In the genomic region with DNA sequence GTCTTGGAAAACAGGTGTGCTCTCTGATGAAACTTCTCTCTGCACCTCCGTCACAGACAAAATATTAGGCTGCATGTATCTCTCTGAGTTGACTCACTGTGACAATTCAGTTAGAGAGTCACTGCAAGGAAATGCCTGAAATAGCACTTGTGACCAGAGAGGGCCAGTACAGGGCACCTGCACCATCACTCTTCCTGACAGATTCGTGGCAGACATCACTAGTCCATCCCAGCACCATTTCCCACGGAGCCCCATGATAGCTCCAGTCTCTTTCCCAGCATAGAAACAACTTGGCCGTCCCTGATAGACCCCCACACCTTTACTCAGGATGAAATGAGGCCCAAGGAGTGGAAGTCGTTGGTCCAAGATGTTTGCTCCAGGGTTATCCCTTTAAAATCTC, we compare ENCODE assay signal across 17 cellular contexts.
A peak's percentile ranks its signal among the peaks of the same experiment; 100 is the strongest.
DNase-seq lines count a peak whose midpoint lies in the region; ATAC-seq and TF ChIP-seq lines count a peak whose summit lies in the region.
"Had no signal": no experiment of that assay in that cellular context is flagged by ENCODE, and none has a peak within 500 bp of the region (broad histone marks: within the 10 kb centered on the region; RNA-seq: fewer than 3 reads in every experiment).

No MANE protein-coding gene starts in this region.

- H3K4me3 ChIP-seq in GM23338, result no peak overlapping the region
- H3K4me3 ChIP-seq in endodermal cell (ENCODE audit: low read length), result no peak overlapping the region
- no peak overlapping the region for H3K4me3 ChIP-seq in mesendoderm (ENCODE audit: low read length)

- H3K27me3 ChIP-seq in GM23338 (ENCODE audit: insufficient read depth), result no peaks in the 10 kb centered on the region
- no peaks in the 10 kb centered on the region for H3K27me3 ChIP-seq in endodermal cell (ENCODE audit: control insufficient read depth, insufficient read depth, low read length, poor library complexity, severe bottlenecking)
- H3K27me3 ChIP-seq in mesendoderm (ENCODE audit: insufficient read depth, low read length, poor library complexity), result no peaks in the 10 kb centered on the region

- H2AK5ac ChIP-seq in mesendoderm (ENCODE audit: low read length), result no peak overlapping the region

- H3K36me3 ChIP-seq in GM23338 (ENCODE audit: insufficient read depth) (peaks cover 2% of the 10 kb centered on the region; the same call in 1 of the 2 replicates), endodermal cell (ENCODE audit: control insufficient read depth, insufficient read depth, low read length) (no peaks in the 10 kb centered on the region), mesendoderm (ENCODE audit: control insufficient read depth, insufficient read depth, low read length) (no peaks in the 10 kb centered on the region)

- H3K9me3 ChIP-seq in endodermal cell (ENCODE audit: control insufficient read depth, low read length), result peaks cover 8% of the 10 kb centered on the region

- H3K79me1 ChIP-seq in mesendoderm (ENCODE audit: low read length), result no peaks in the 10 kb centered on the region

- no peak overlapping the region for H3K9ac ChIP-seq in endodermal cell (ENCODE audit: extremely low read depth, low read length, poor library complexity, severe bottlenecking)
- no peak overlapping the region for H3K9ac ChIP-seq in mesendoderm (ENCODE audit: low read length)

- peak; percentile 35; the same call in 1 of the 3 replicates for ATAC-seq in GM23338
- no peak for ATAC-seq in HG02623 (IDR thresholded peaks at IDR 0.05; ENCODE audit: unreplicated experiment)

- H3K79me2 ChIP-seq in GM23338 (replicated peaks; ENCODE audit: insufficient read depth) (no peaks in the 10 kb centered on the region), mesendoderm (ENCODE audit: control insufficient read depth, insufficient read depth, low read length) (no peaks in the 10 kb centered on the region)

- H3K4me3 Mint-ChIP-seq in GM23338 (no peak overlapping the region), endodermal cell (no peak overlapping the region), HFFc6 (no peak overlapping the region)
- H3K4me3 Mint-ChIP-seq: CD4-positive, alpha-beta T cell had no signal

- no peak overlapping the region for H3K4me2 ChIP-seq in GM23338
- H3K4me2 ChIP-seq in mesendoderm (ENCODE audit: low read length), result no peak overlapping the region

- 82 to 92% methylated on average over 3 to 5 of the region's 5 CpGs for WGBS in endodermal cell (ENCODE audit: insufficient coverage in 1 of 2, insufficient read length in 1 of 2), 2 experiments
- WGBS in mesendoderm (ENCODE audit: extremely low coverage, insufficient coverage, low lambda C conversion rate), result no CpG with 5 or more reads among the region's 5 CpGs

- H2BK15ac ChIP-seq in mesendoderm (replicated peaks; ENCODE audit: low read depth), result no peak overlapping the region

- H3K18ac ChIP-seq in mesendoderm (ENCODE audit: low read length), result no peak overlapping the region

- peaks cover 3% of the 10 kb centered on the region; the same call in 1 of the 2 replicates for H3K9me2 ChIP-seq in GM23338 (ENCODE audit: insufficient read depth)

- no peak overlapping the region for H4K5ac ChIP-seq in mesendoderm (ENCODE audit: low read length)

- H3K27ac Mint-ChIP-seq in GM23338 (no peak overlapping the region), endodermal cell (no peak overlapping the region), HFFc6 (no peak overlapping the region)
- H3K27ac Mint-ChIP-seq: CD4-positive, alpha-beta T cell had no signal

- H3F3A ChIP-seq in GM23338 (replicated peaks; ENCODE audit: low read depth), result no peaks in the 10 kb centered on the region

- H3K27ac ChIP-seq in GM23338 (ENCODE audit: low read depth) (no peak overlapping the region), endodermal cell (ENCODE audit: low read depth, low read length) (no peak overlapping the region), mesendoderm (ENCODE audit: low read depth, low read length) (no peak overlapping the region)

- H3K27me3 Mint-ChIP-seq in GM23338 (ENCODE audit: insufficient read depth, low read depth, poor library complexity) (no peaks in the 10 kb centered on the region), endodermal cell (ENCODE audit: insufficient read depth) (peaks cover 4% of the 10 kb centered on the region), HFFc6 (ENCODE audit: insufficient read depth) (no peaks in the 10 kb centered on the region)

- H4K20me1 ChIP-seq in GM23338 (replicated peaks; ENCODE audit: insufficient read depth), result no peaks in the 10 kb centered on the region

- H2BK5ac ChIP-seq in mesendoderm (ENCODE audit: low read length), result no peak overlapping the region

- H3K4me1 ChIP-seq in GM23338 (ENCODE audit: insufficient read depth) (no peaks in the 10 kb centered on the region), endodermal cell (ENCODE audit: control insufficient read depth, insufficient read depth, low read length) (no peaks in the 10 kb centered on the region), mesendoderm (ENCODE audit: control insufficient read depth, low read depth, low read length) (no peaks in the 10 kb centered on the region)

- H3K4me1 Mint-ChIP-seq in GM23338 (no peaks in the 10 kb centered on the region), endodermal cell (no peaks in the 10 kb centered on the region), HFFc6 (ENCODE audit: low read depth) (no peaks in the 10 kb centered on the region)

- H3K4ac ChIP-seq in mesendoderm (ENCODE audit: low read depth, low read length), result no peak overlapping the region

- H2BK120ac ChIP-seq in mesendoderm (ENCODE audit: low read depth, low read length), result no peak overlapping the region

- H3K23ac ChIP-seq in mesendoderm (ENCODE audit: low read length), result no peak overlapping the region

- peaks cover 3% of the 10 kb centered on the region; the same call in 1 of the 3 replicates for H3K36me3 Mint-ChIP-seq in GM23338 (ENCODE audit: low read depth)
- peaks cover 2% of the 10 kb centered on the region for H3K36me3 Mint-ChIP-seq in endodermal cell (ENCODE audit: low read depth)
- H3K36me3 Mint-ChIP-seq in HFFc6 (ENCODE audit: low read depth), result no peaks in the 10 kb centered on the region

- DNase-seq in GM23338 (ENCODE audit: low spot score), result peak; percentile 49
- peak; percentile 4 for DNase-seq in RPMI7951 (ENCODE audit: low read depth)
- peak; percentile 48 for DNase-seq in endodermal cell
- peak; percentile 62 for DNase-seq in mesendoderm
- no peak for DNase-seq in HFFc6
- no peak for DNase-seq in NCI-H1417 (lab: John Stamatoyannopoulos, UW)
- no peak for DNase-seq in NCI-H2227 treated with DMSO at 0.1 percent for 48 hours (lab: John Stamatoyannopoulos, UW)
- DNase-seq: CD4-positive, alpha-beta T cell; EL; IMR-90; Kasumi-1; NCI-H1105; NCI-H1694 treated with DMSO at 0.1 percent for 48 hours; NCI-H510A; NCI-H748 treated with DMSO at 0.1 percent for 48 hours; RPMI8226 had no signal

- no peak overlapping the region for H4K8ac ChIP-seq in mesendoderm (ENCODE audit: low read depth, low read length)

- peak overlapping the region; percentile 28; the same call in 1 of the 2 replicates for H2AFZ ChIP-seq in GM23338

- H3K9me3 Mint-ChIP-seq in GM23338, result peaks cover 33% of the 10 kb centered on the region
- H3K9me3 Mint-ChIP-seq in endodermal cell, result peaks cover 7% of the 10 kb centered on the region
- H3K9me3 Mint-ChIP-seq in HFFc6, result peaks cover 70% of the 10 kb centered on the region

- TF ChIP-seq CTCF in GM23338 (conservative IDR thresholded peaks at IDR 0.05; ENCODE audit: low read depth in 2 of 2) (no peak), endodermal cell (conservative IDR thresholded peaks at IDR 0.05) (peak; percentile 15), HFFc6 (IDR thresholded peaks at IDR 0.05) (no peak)

- H3K56ac ChIP-seq in mesendoderm (ENCODE audit: low read length), result no peak overlapping the region

TF ChIP-seq in GM23338, 12 proteins besides CTCF, POLR2A, EP300 and RAD21 (continues in another document):
- TF ChIP-seq POLR2AphosphoS5 (IDR thresholded peaks at IDR 0.05; ENCODE audit: low read depth) (no peak), STAT1 (IDR thresholded peaks at IDR 0.05; ENCODE audit: unreplicated experiment) (no peak), NANOG (IDR thresholded peaks at IDR 0.05; ENCODE audit: borderline replicate concordance) (no peak), ZNF331 (CRISPR knock-in tag; IDR thresholded peaks at IDR 0.05; ENCODE audit: low read depth) (no peak), EZH2 (IDR thresholded peaks at IDR 0.05; ENCODE audit: low read depth, unreplicated experiment) (no peak)
- TF ChIP-seq, protein P1, sequence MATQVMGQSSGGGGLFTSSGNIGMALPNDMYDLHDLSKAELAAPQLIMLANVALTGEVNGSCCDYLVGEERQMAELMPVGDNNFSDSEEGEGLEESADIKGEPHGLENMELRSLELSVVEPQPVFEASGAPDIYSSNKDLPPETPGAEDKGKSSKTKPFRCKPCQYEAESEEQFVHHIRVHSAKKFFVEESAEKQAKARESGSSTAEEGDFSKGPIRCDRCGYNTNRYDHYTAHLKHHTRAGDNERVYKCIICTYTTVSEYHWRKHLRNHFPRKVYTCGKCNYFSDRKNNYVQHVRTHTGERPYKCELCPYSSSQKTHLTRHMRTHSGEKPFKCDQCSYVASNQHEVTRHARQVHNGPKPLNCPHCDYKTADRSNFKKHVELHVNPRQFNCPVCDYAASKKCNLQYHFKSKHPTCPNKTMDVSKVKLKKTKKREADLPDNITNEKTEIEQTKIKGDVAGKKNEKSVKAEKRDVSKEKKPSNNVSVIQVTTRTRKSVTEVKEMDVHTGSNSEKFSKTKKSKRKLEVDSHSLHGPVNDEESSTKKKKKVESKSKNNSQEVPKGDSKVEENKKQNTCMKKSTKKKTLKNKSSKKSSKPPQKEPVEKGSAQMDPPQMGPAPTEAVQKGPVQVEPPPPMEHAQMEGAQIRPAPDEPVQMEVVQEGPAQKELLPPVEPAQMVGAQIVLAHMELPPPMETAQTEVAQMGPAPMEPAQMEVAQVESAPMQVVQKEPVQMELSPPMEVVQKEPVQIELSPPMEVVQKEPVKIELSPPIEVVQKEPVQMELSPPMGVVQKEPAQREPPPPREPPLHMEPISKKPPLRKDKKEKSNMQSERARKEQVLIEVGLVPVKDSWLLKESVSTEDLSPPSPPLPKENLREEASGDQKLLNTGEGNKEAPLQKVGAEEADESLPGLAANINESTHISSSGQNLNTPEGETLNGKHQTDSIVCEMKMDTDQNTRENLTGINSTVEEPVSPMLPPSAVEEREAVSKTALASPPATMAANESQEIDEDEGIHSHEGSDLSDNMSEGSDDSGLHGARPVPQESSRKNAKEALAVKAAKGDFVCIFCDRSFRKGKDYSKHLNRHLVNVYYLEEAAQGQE (IDR thresholded peaks at IDR 0.05; ENCODE audit: unreplicated experiment), result no peak

Comparison
In these comparisons a context has a peak if more than half of its experiments do, and no peak if none do; other contexts are left out.
1. DNase-seq: peak in GM23338 (single experiment), RPMI7951 (single experiment), endodermal cell (single experiment) and mesendoderm (single experiment); none in HFFc6 (single experiment), NCI-H1417 (0 of 3) and NCI-H2227 treated with DMSO at 0.1 percent for 48 hours (single experiment).